In the genomic region with DNA sequence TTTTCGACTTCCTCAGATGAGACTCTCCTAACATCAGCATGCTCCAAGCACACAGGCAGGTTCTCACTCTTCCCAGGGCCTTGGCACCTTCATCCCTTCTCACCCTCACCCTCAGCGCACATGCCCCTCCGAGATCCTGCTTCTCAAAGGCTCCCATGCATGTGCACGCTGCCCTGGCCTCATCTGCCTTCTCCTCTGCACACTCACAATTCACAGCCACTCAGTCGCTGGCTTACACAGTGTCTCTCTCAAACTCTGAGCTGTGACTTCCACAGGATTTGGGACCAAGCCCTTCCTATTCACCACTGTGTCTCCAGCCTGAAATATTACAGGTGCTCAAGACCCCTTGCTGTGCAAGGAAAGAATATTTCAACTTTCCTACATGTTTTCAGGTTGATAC, we compare ENCODE assay signal across 26 cellular contexts.
"Had no signal": no experiment of that assay in that cellular context is flagged by ENCODE, and none has a peak within 500 bp of the region (broad histone marks: within the 10 kb centered on the region; RNA-seq: fewer than 3 reads in every experiment).

No MANE protein-coding gene starts in this region.

- H3K9me3 Mint-ChIP-seq: activated CD4-positive, alpha-beta memory T cell treated with anti-CD3 and anti-CD28 coated beads for 36 hours; activated CD4-positive, alpha-beta T cell treated with anti-CD3 and anti-CD28 coated beads, Interleukin-2, amount 10 ng/mL, durations not matched to agents 24 days and 14 days; activated naive CD4-positive, alpha-beta T cell treated with anti-CD3 and anti-CD28 coated beads for 36 hours; activated naive CD4-positive, alpha-beta T cell treated with anti-CD3 and anti-CD28 coated beads, Interleukin-2, amount 50 U/mL, for 24 hours; activated naive CD8-positive, alpha-beta T cell treated with anti-CD3 and anti-CD28 coated beads, Interleukin-2, amount 10 ng/mL, durations not matched to agents 7 days and 5 days; activated T-cell treated with anti-CD3 and anti-CD28 coated beads, Interleukin-2, amount 50 U/mL, for 4 hours; activated T-helper 2 cell treated with anti-CD3 and anti-CD28 coated beads, Interferon-gamma antibody, Interleukin-2, Interleukin-4, amounts not matched to agents 10 μg/mL and 5 μg/mL and 100 μg/mL, durations not matched to agents 14 hours and 24 hours and 36 hours; central memory CD8-positive, alpha-beta T cell; dendritic cell treated with granulocyte-macrophage colony-stimulating factor and Interleukin-4, amounts not matched to agents 40 ng/mL and 50 ng/mL, for 4 days had no signal

- H3K4me1 Mint-ChIP-seq: central memory CD8-positive, alpha-beta T cell had no signal

- DNase-seq: activated CD4-positive, alpha-beta memory T cell treated with anti-CD3 and anti-CD28 coated beads for 36 hours; activated CD4-positive, alpha-beta T cell treated with anti-CD3 and anti-CD28 coated beads for 36 hours; activated CD4-positive, CD25-positive, alpha-beta regulatory T cell; activated CD4-positive, CD25-positive, alpha-beta regulatory T cell treated with anti-CD3 and anti-CD28 coated beads, Interleukin-2, amount 50 U/mL, for 72 hours; activated CD8-positive, alpha-beta memory T cell treated with anti-CD3 and anti-CD28 coated beads for 24 hours; activated effector memory CD4-positive, alpha-beta T cell treated with anti-CD3 and anti-CD28 coated beads, Interleukin-2, amount 50 U/mL, for 16 hours; activated naive CD4-positive, alpha-beta T cell treated with anti-CD3 and anti-CD28 coated beads for 36 hours; activated naive CD8-positive, alpha-beta T cell treated with anti-CD3 and anti-CD28 coated beads, Interleukin-2, amount 10 ng/mL, durations not matched to agents 7 days and 5 days; activated T-cell treated with anti-CD3 and anti-CD28 coated beads, Interleukin-2, amount 50 U/mL, for 4 hours; brain microvascular endothelial cell; effector memory CD4-positive, alpha-beta T cell; endodermal cell; erythroblast; esophagus squamous epithelium; foreskin melanocyte; head of caudate nucleus; T-helper 1 cell; T-helper 2 cell had no signal

- H3K27ac ChIP-seq: brain microvascular endothelial cell, coronary artery, dorsolateral prefrontal cortex, esophagus squamous epithelium, gastroesophageal sphincter had no signal

- H3K4me3 ChIP-seq: coronary artery, dorsolateral prefrontal cortex, esophagus squamous epithelium, gastroesophageal sphincter had no signal

- ATAC-seq: activated CD4-positive, alpha-beta T cell treated with anti-CD3 and anti-CD28 coated beads for 36 hours; activated T-cell treated with anti-CD3 and anti-CD28 coated beads, Interleukin-2, amount 50 U/mL, for 4 hours; gastroesophageal sphincter had no signal

- H3K4me1 ChIP-seq: gastroesophageal sphincter had no signal

- H3K27me3 ChIP-seq: brain microvascular endothelial cell, dorsolateral prefrontal cortex, esophagus squamous epithelium, gastroesophageal sphincter had no signal

- H3K9me3 ChIP-seq: esophagus squamous epithelium, gastroesophageal sphincter had no signal

- H3K27me3 Mint-ChIP-seq: activated CD4-positive, alpha-beta memory T cell treated with anti-CD3 and anti-CD28 coated beads for 36 hours; activated CD4-positive, alpha-beta T cell treated with anti-CD3 and anti-CD28 coated beads for 36 hours; activated CD4-positive, alpha-beta T cell treated with anti-CD3 and anti-CD28 coated beads, Interleukin-2, amount 10 ng/mL, durations not matched to agents 24 days and 14 days; activated naive CD4-positive, alpha-beta T cell treated with anti-CD3 and anti-CD28 coated beads, Interleukin-2, amount 50 U/mL, for 24 hours; activated naive CD8-positive, alpha-beta T cell treated with anti-CD3 and anti-CD28 coated beads, Interleukin-2, amount 10 ng/mL, durations not matched to agents 7 days and 5 days; central memory CD8-positive, alpha-beta T cell; dendritic cell treated with granulocyte-macrophage colony-stimulating factor and Interleukin-4, amounts not matched to agents 40 ng/mL and 50 ng/mL, for 4 days had no signal

- H3K4me3 Mint-ChIP-seq: activated CD4-positive, alpha-beta memory T cell treated with anti-CD3 and anti-CD28 coated beads for 36 hours; activated CD4-positive, alpha-beta T cell treated with anti-CD3 and anti-CD28 coated beads for 36 hours; activated CD4-positive, alpha-beta T cell treated with anti-CD3 and anti-CD28 coated beads, Interleukin-2, amount 10 ng/mL, durations not matched to agents 24 days and 14 days; activated naive CD4-positive, alpha-beta T cell treated with anti-CD3 and anti-CD28 coated beads for 36 hours; activated naive CD4-positive, alpha-beta T cell treated with anti-CD3 and anti-CD28 coated beads, Interleukin-2, amount 50 U/mL, for 24 hours; activated naive CD8-positive, alpha-beta T cell treated with anti-CD3 and anti-CD28 coated beads, Interleukin-2, amount 10 ng/mL, durations not matched to agents 7 days and 5 days; activated T-cell treated with anti-CD3 and anti-CD28 coated beads, Interleukin-2, amount 50 U/mL, for 4 hours; central memory CD8-positive, alpha-beta T cell; dendritic cell treated with granulocyte-macrophage colony-stimulating factor and Interleukin-4, amounts not matched to agents 40 ng/mL and 50 ng/mL, for 4 days; endodermal cell had no signal

- H3K27ac Mint-ChIP-seq: activated CD4-positive, alpha-beta memory T cell treated with anti-CD3 and anti-CD28 coated beads for 36 hours; activated CD4-positive, alpha-beta T cell treated with anti-CD3 and anti-CD28 coated beads for 36 hours; activated CD4-positive, alpha-beta T cell treated with anti-CD3 and anti-CD28 coated beads, Interleukin-2, amount 10 ng/mL, durations not matched to agents 24 days and 14 days; activated naive CD4-positive, alpha-beta T cell treated with anti-CD3 and anti-CD28 coated beads for 36 hours; activated naive CD4-positive, alpha-beta T cell treated with anti-CD3 and anti-CD28 coated beads, Interleukin-2, amount 50 U/mL, for 24 hours; activated naive CD8-positive, alpha-beta T cell treated with anti-CD3 and anti-CD28 coated beads, Interleukin-2, amount 10 ng/mL, durations not matched to agents 7 days and 5 days; activated T-helper 2 cell treated with anti-CD3 and anti-CD28 coated beads, Interferon-gamma antibody, Interleukin-2, Interleukin-4, amounts not matched to agents 10 μg/mL and 5 μg/mL and 100 μg/mL, durations not matched to agents 14 hours and 24 hours and 36 hours; dendritic cell treated with granulocyte-macrophage colony-stimulating factor and Interleukin-4, amounts not matched to agents 40 ng/mL and 50 ng/mL, for 4 days; endodermal cell had no signal
